In the genomic region with DNA sequence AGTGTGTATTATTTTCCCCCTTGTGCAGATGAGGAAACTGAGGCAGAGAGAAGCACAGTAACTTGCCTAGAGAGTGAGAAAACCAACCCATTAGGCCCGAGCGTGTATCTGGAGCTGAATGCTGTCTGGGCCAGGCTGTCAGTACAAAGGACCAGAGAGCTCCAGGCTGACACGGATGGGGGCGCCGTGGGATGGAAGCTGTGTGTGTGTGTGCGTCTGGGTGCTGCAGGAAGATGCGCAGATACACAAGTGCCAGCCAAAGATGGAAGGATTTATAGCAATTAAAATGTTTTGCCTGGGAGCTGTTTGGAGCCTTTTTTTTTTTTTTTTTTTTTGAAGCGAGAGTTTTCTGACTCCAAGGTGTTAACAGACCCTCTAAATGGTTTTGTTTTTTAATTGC, we compare ENCODE assay signal across 30 cellular contexts.
"Had no signal": no experiment of that assay in that cellular context is flagged by ENCODE, and none has a peak within 500 bp of the region (broad histone marks: within the 10 kb centered on the region; RNA-seq: fewer than 3 reads in every experiment).

No MANE protein-coding gene starts in this region.

- ATAC-seq: activated CD8-positive, alpha-beta memory T cell treated with anti-CD3 and anti-CD28 coated beads, Interleukin-2, amount 10 ng/mL, durations not matched to agents 7 days and 5 days; PC-3 had no signal

- H3K36me3 ChIP-seq: brain microvascular endothelial cell, Peyer's patch, SJSA1, WERI-Rb-1 had no signal

- H3K27me3 Mint-ChIP-seq: activated CD4-positive, alpha-beta memory T cell treated with anti-CD3 and anti-CD28 coated beads, Interleukin-2, amount 10 ng/mL, durations not matched to agents 7 days and 5 days; activated CD8-positive, alpha-beta memory T cell treated with anti-CD3 and anti-CD28 coated beads, Interleukin-2, amount 10 ng/mL, durations not matched to agents 7 days and 5 days; activated naive CD8-positive, alpha-beta T cell treated with anti-CD3 and anti-CD28 coated beads for 36 hours had no signal

- H3K27ac Mint-ChIP-seq: activated CD4-positive, alpha-beta memory T cell treated with anti-CD3 and anti-CD28 coated beads, Interleukin-2, amount 10 ng/mL, durations not matched to agents 7 days and 5 days; activated CD8-positive, alpha-beta memory T cell treated with anti-CD3 and anti-CD28 coated beads, Interleukin-2, amount 10 ng/mL, durations not matched to agents 7 days and 5 days; activated naive CD4-positive, alpha-beta T cell treated with anti-CD3 and anti-CD28 coated beads, Interleukin-2, amount 10 ng/mL, durations not matched to agents 7 days and 5 days; activated naive CD8-positive, alpha-beta T cell treated with anti-CD3 and anti-CD28 coated beads for 36 hours had no signal

- H3K4me1 Mint-ChIP-seq: activated CD4-positive, alpha-beta memory T cell treated with anti-CD3 and anti-CD28 coated beads, Interleukin-2, amount 10 ng/mL, durations not matched to agents 7 days and 5 days; activated CD8-positive, alpha-beta memory T cell treated with anti-CD3 and anti-CD28 coated beads, Interleukin-2, amount 10 ng/mL, durations not matched to agents 7 days and 5 days; activated naive CD4-positive, alpha-beta T cell treated with anti-CD3 and anti-CD28 coated beads, Interleukin-2, amount 10 ng/mL, durations not matched to agents 7 days and 5 days; activated naive CD8-positive, alpha-beta T cell treated with anti-CD3 and anti-CD28 coated beads for 36 hours had no signal

- DNase-seq: activated CD4-positive, alpha-beta memory T cell treated with anti-CD3 and anti-CD28 coated beads, Interleukin-2, amount 10 ng/mL, durations not matched to agents 7 days and 5 days; activated CD4-positive, alpha-beta T cell treated with anti-CD3 and anti-CD28 coated beads for 1 hour; activated CD4-positive, alpha-beta T cell treated with anti-CD3 and anti-CD28 coated beads for 48 hours; activated CD4-positive, CD25-positive, alpha-beta regulatory T cell; activated CD8-positive, alpha-beta memory T cell treated with anti-CD3 and anti-CD28 coated beads for 24 hours; activated CD8-positive, alpha-beta memory T cell treated with anti-CD3 and anti-CD28 coated beads, Interleukin-2, amount 10 ng/mL, durations not matched to agents 7 days and 5 days; activated CD8-positive, alpha-beta memory T cell treated with anti-CD3 and anti-CD28 coated beads, Interleukin-2, amount 50 U/mL, for 48 hours; activated effector memory CD4-positive, alpha-beta T cell treated with Interleukin-2 at 50 U/mL for 16 hours; activated naive CD4-positive, alpha-beta T cell treated with anti-CD3 and anti-CD28 coated beads, Interleukin-2, amount 10 ng/mL, durations not matched to agents 7 days and 5 days; activated naive CD8-positive, alpha-beta T cell treated with anti-CD3 and anti-CD28 coated beads for 36 hours; activated T-cell treated with anti-CD3 and anti-CD28 coated beads, Interleukin-2, amount 50 U/mL, for 48 hours; amniotic stem cell; aorta; brain microvascular endothelial cell; central memory CD4-positive, alpha-beta T cell; NCI-H1092 treated with DMSO at 0.1 percent for 48 hours; NCI-H1436; NCI-H187; NCI-H2029 treated with DMSO at 0.1 percent for 48 hours; NCI-H446; NCI-H510A treated with DMSO at 0.1 percent for 48 hours; NCI-H526 treated with DMSO at 0.1 percent for 48 hours; NK-92 treated with Interleukin-12 subunit alpha and Interleukin-12 subunit beta, amount 100 ng/mL, for 24 hours; PC-3; Peyer's patch; RPMI8226; SHP77 treated with DMSO at 0.1 percent for 48 hours; T1000; WERI-Rb-1 had no signal

- H3K36me3 Mint-ChIP-seq: activated CD8-positive, alpha-beta memory T cell treated with anti-CD3 and anti-CD28 coated beads, Interleukin-2, amount 10 ng/mL, durations not matched to agents 7 days and 5 days; activated naive CD4-positive, alpha-beta T cell treated with anti-CD3 and anti-CD28 coated beads, Interleukin-2, amount 10 ng/mL, durations not matched to agents 7 days and 5 days; activated naive CD8-positive, alpha-beta T cell treated with anti-CD3 and anti-CD28 coated beads for 36 hours had no signal

- H3K27ac ChIP-seq: brain microvascular endothelial cell, Peyer's patch, SJSA1, WERI-Rb-1 had no signal

- H3K4me3 Mint-ChIP-seq: activated CD4-positive, alpha-beta memory T cell treated with anti-CD3 and anti-CD28 coated beads, Interleukin-2, amount 10 ng/mL, durations not matched to agents 7 days and 5 days; activated CD8-positive, alpha-beta memory T cell treated with anti-CD3 and anti-CD28 coated beads, Interleukin-2, amount 10 ng/mL, durations not matched to agents 7 days and 5 days; activated naive CD4-positive, alpha-beta T cell treated with anti-CD3 and anti-CD28 coated beads, Interleukin-2, amount 10 ng/mL, durations not matched to agents 7 days and 5 days; activated naive CD8-positive, alpha-beta T cell treated with anti-CD3 and anti-CD28 coated beads for 36 hours had no signal

- H3K4me3 ChIP-seq: Peyer's patch, SJSA1 had no signal

- H3K4me1 ChIP-seq: Peyer's patch, SJSA1 had no signal

- H3K27me3 ChIP-seq: brain microvascular endothelial cell, Peyer's patch had no signal

- H3K9me3 Mint-ChIP-seq: activated CD4-positive, alpha-beta memory T cell treated with anti-CD3 and anti-CD28 coated beads, Interleukin-2, amount 10 ng/mL, durations not matched to agents 7 days and 5 days; activated naive CD4-positive, alpha-beta T cell treated with anti-CD3 and anti-CD28 coated beads, Interleukin-2, amount 10 ng/mL, durations not matched to agents 7 days and 5 days; activated naive CD8-positive, alpha-beta T cell treated with anti-CD3 and anti-CD28 coated beads for 36 hours had no signal
